8 cellular contexts compared by ENCODE assay signal in the genomic region with DNA sequence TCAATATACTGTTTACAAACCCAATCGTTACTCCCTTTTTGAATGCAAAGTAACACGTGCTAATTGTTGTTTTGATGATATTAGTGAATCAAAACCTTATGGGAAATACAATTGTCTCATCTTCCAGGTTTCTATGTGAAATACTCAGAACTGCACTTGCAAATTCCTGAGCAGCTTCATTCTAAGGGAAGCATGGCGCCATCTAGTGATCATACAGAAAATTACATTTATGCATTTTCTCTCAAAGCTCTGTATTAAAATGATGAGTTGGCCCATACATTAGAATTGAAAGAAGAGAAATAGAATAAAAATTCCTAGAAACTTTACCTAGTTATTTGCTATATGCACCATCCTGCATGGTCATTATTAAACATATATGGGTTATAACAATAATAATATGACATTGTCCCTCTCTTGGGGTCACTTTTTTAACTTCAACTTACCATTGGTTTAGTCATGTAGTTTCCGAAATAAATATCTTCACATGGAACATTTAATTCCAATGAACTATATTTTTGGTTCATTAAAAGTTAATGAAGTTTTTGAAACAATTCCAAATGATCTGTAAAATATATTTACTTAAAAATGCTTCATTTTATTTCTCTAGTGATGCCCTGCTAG.
DNase-seq lines count a peak whose midpoint lies in the region; ATAC-seq and TF ChIP-seq lines count a peak whose summit lies in the region.

No MANE protein-coding gene starts in this region.

- ATAC-seq in Panc1, result no peak
- ATAC-seq in aorta (ENCODE audit: low FRiP score), result no peak
- no peak for ATAC-seq in HG03045 (IDR thresholded peaks at IDR 0.05; ENCODE audit: unreplicated experiment)

- peaks cover 22% of the 10 kb centered on the region for H3K27me3 Mint-ChIP-seq in activated CD4-positive, alpha-beta T cell treated with anti-CD3 and anti-CD28 coated beads, Interleukin-2, amount 10 ng/mL, durations not matched to agents 24 days and 14 days
- H3K27me3 Mint-ChIP-seq in osteocyte (ENCODE audit: unreplicated experiment), result no peaks in the 10 kb centered on the region

- intact Hi-C loops in activated CD4-positive, alpha-beta T cell treated with anti-CD3 and anti-CD28 coated beads, Interleukin-2, amount 10 ng/mL, durations not matched to agents 24 days and 14 days (cut with micrococcal nuclease), result loop anchor here (1.0 to 5.0 kb wide), 4 partner anchors 127 to 486 kb away; no protein-coding TSS in a partner anchor
- intact Hi-C loops in Panc1 (cut with micrococcal nuclease; ENCODE audit: unreplicated experiment) (loop anchor here (1.0 to 5.0 kb wide), 4 partner anchors 123 to 486 kb away; no protein-coding TSS in a partner anchor), esophagus muscularis mucosa (cut with DNase I) (loop anchor here (5.0 to 10.0 kb wide), 3 partner anchors 124 to 489 kb away; no protein-coding TSS in a partner anchor), aorta (cut with DNase I) (loop anchor here (2.0 to 10.0 kb wide), 5 partner anchors 121 to 489 kb away; no protein-coding TSS in a partner anchor)

- peak; percentile 77; the same call in 1 of the 2 replicates for TF ChIP-seq CTCF in Panc1 (IDR thresholded peaks at IDR 0.05)
- peak; percentile 70 to 88 (median 75) for TF ChIP-seq CTCF in esophagus muscularis mucosa (IDR thresholded peaks at IDR 0.05)
- TF ChIP-seq CTCF in osteocyte (IDR thresholded peaks at IDR 0.05), result peak; percentile 81

- H3K36me3 Mint-ChIP-seq in activated CD4-positive, alpha-beta T cell treated with anti-CD3 and anti-CD28 coated beads, Interleukin-2, amount 10 ng/mL, durations not matched to agents 24 days and 14 days (ENCODE audit: low read depth), result no peaks in the 10 kb centered on the region
- no peaks in the 10 kb centered on the region for H3K36me3 Mint-ChIP-seq in osteocyte (ENCODE audit: unreplicated experiment)

- peak; percentile 67 for DNase-seq in activated CD4-positive, alpha-beta T cell treated with anti-CD3 and anti-CD28 coated beads, Interleukin-2, amount 10 ng/mL, durations not matched to agents 24 days and 14 days
- DNase-seq in activated CD4-positive, alpha-beta T cell treated with anti-CD3 and anti-CD28 coated beads, Interleukin-2, amount 50 U/mL, for 48 hours, result no peak
- no peak for DNase-seq in Panc1 (ENCODE audit: low read depth, low spot score)
- DNase-seq in esophagus muscularis mucosa (ENCODE audit: extremely low spot score), result no peak
- no peak for DNase-seq in osteocyte (ENCODE audit: extremely low spot score, unreplicated experiment)
- no peak for DNase-seq in aorta

- H3K27ac ChIP-seq in Panc1 (ENCODE audit: low read length) (no peak overlapping the region), esophagus muscularis mucosa (replicated peaks in 1 of 4) (no peak overlapping the region), aorta (ENCODE audit: low read depth in 1 of 2, low read length in 2 of 2) (no peak overlapping the region)

- no peaks in the 10 kb centered on the region for H3K9me3 Mint-ChIP-seq in activated CD4-positive, alpha-beta T cell treated with anti-CD3 and anti-CD28 coated beads, Interleukin-2, amount 10 ng/mL, durations not matched to agents 24 days and 14 days
- no peaks in the 10 kb centered on the region for H3K9me3 Mint-ChIP-seq in osteocyte (ENCODE audit: unreplicated experiment)

- no peak overlapping the region for H3K27ac Mint-ChIP-seq in activated CD4-positive, alpha-beta T cell treated with anti-CD3 and anti-CD28 coated beads, Interleukin-2, amount 10 ng/mL, durations not matched to agents 24 days and 14 days
- no peak overlapping the region for H3K27ac Mint-ChIP-seq in osteocyte (ENCODE audit: unreplicated experiment)

- in situ Hi-C loops in Panc1 (cut with HindIII; ENCODE audit: low pct_unique_long_range_greater_than_20kb, low sequenced_read_pairs), result no loop called here

- H3K9me3 ChIP-seq in Panc1 (ENCODE audit: control insufficient read depth, insufficient read depth, low read depth, low read length), result no peaks in the 10 kb centered on the region
- H3K9me3 ChIP-seq in esophagus muscularis mucosa, result no peaks in the 10 kb centered on the region
- H3K9me3 ChIP-seq in aorta (ENCODE audit: control insufficient read depth, low read length), result no peaks in the 10 kb centered on the region

- H3K4me3 Mint-ChIP-seq in activated CD4-positive, alpha-beta T cell treated with anti-CD3 and anti-CD28 coated beads, Interleukin-2, amount 10 ng/mL, durations not matched to agents 24 days and 14 days, result no peak overlapping the region
- no peak overlapping the region for H3K4me3 Mint-ChIP-seq in osteocyte (ENCODE audit: unreplicated experiment)

- BruUV-seq in Panc1 (replicated peaks; lab: Mats Ljungman, UMichigan), result no TSS peak

- H3K4me1 ChIP-seq in Panc1 (ENCODE audit: control insufficient read depth, insufficient read depth, low read length) (no peaks in the 10 kb centered on the region), esophagus muscularis mucosa (peaks cover 0 to 5% (median 0%) of the 10 kb centered on the region in 4 donors), aorta (ENCODE audit: control insufficient read depth in 1 of 2, insufficient read depth in 2 of 2, low read length in 2 of 2) (no peaks in the 10 kb centered on the region)

- no peaks in the 10 kb centered on the region for H3K4me1 Mint-ChIP-seq in activated CD4-positive, alpha-beta T cell treated with anti-CD3 and anti-CD28 coated beads, Interleukin-2, amount 10 ng/mL, durations not matched to agents 24 days and 14 days
- H3K4me1 Mint-ChIP-seq in osteocyte (ENCODE audit: unreplicated experiment), result no peaks in the 10 kb centered on the region

- no peak for TF ChIP-seq POLR2A in esophagus muscularis mucosa (IDR thresholded peaks at IDR 0.05; ENCODE audit: low read depth)

- CTCF ChIA-PET in Panc1 (lab: Charles Lee), result interaction anchor here (0.5 to 1.9 kb wide), 2 partner anchors 124 to 168 kb away, joined by 9 to 14 read pairs; no protein-coding TSS in a partner anchor

- no peak for TF ChIP-seq EP300 in Ishikawa (IDR thresholded peaks at IDR 0.05; ENCODE audit: borderline replicate concordance)
- no peak for TF ChIP-seq EP300 in esophagus muscularis mucosa (IDR thresholded peaks at IDR 0.05)

- TF ChIP-seq RAD21 in Ishikawa (IDR thresholded peaks at IDR 0.05; ENCODE audit: low read depth), result peak; percentile 85

- no peaks in the 10 kb centered on the region for H3K27me3 ChIP-seq in Panc1 (ENCODE audit: control insufficient read depth, insufficient read depth, low read length)
- no peaks in the 10 kb centered on the region for H3K27me3 ChIP-seq in esophagus muscularis mucosa
- H3K27me3 ChIP-seq in aorta (ENCODE audit: control insufficient read depth in 1 of 2, insufficient read depth in 2 of 2, low read length in 1 of 2), result no peaks in the 10 kb centered on the region

- no peaks in the 10 kb centered on the region for H3K36me3 ChIP-seq in Panc1 (ENCODE audit: control insufficient read depth, insufficient read depth, low read length)
- no peaks in the 10 kb centered on the region for H3K36me3 ChIP-seq in esophagus muscularis mucosa
- no peaks in the 10 kb centered on the region for H3K36me3 ChIP-seq in aorta (ENCODE audit: control insufficient read depth in 1 of 2, insufficient read depth in 2 of 2, low read length in 1 of 2)

- POLR2A ChIA-PET in Panc1 (lab: Charles Lee), result no interaction called here

- WGBS in esophagus muscularis mucosa, result 20% methylated on average over 4 of the region's 4 CpGs
- 22 to 23% methylated on average over 4 of the region's 4 CpGs for WGBS in aorta, 2 donors

- H3K4me3 ChIP-seq in Panc1 (ENCODE audit: low read depth in 2 of 2, low read length in 2 of 2) (no peak overlapping the region), esophagus muscularis mucosa (no peak overlapping the region), aorta (ENCODE audit: low read length in 2 of 2) (no peak overlapping the region)

TF ChIP-seq in Ishikawa, 13 proteins besides CTCF, POLR2A, EP300 and RAD21:
- TF ChIP-seq TEAD4 (IDR thresholded peaks at IDR 0.05), result no peak
- TF ChIP-seq NFIC (IDR thresholded peaks at IDR 0.05), result no peak
- no peak for TF ChIP-seq EGR1 (IDR thresholded peaks at IDR 0.05)
- TF ChIP-seq FOXM1 (IDR thresholded peaks at IDR 0.05; ENCODE audit: borderline replicate concordance, low read depth), result no peak
- no peak for TF ChIP-seq ZBTB7A (IDR thresholded peaks at IDR 0.05; ENCODE audit: low read depth)
- no peak for TF ChIP-seq YY1 (IDR thresholded peaks at IDR 0.05; ENCODE audit: low read depth)
- TF ChIP-seq CEBPB (IDR thresholded peaks at IDR 0.05), result no peak
TF ChIP-seq in Ishikawa: peak in this region for 0.
